Comparison of ENCODE assay signal across 1 cellular context in the genomic region with DNA sequence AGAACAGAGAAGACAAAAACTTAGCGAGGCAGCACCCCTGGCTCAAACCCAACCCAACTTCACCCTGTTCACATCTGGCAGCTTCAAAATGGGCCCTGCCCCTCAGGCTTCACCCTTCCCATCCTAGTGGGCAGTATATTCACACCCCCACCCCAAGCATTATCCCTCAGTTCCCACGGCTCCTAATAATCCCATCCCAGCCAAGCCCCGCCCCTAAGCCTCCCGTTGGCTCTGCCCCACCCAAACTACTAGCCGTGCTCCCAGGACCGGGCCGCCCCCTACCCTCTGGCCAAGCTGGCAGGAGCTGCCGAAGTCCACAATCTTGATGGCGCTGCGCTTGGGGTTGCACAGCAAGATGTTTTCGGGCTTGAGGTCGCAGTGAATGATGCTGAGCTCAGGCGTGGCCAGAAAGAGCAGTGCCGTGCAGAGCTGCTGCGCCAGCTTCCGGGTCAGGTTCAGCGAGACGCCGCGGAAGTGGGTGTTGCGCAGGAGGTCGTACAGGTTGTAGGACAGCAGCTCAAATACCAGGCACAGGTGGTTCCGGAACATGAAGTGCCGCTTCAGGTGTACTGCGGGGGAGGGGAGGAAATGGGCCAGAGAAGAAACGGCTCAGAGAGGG.
TF ChIP-seq lines count a peak whose summit lies in the region.

No MANE protein-coding gene starts in this region.

TF ChIP-seq in HEK293, 187 proteins besides CTCF, POLR2A, EP300 and RAD21 (continued from another document):
- TF ChIP-seq, protein P1, sequence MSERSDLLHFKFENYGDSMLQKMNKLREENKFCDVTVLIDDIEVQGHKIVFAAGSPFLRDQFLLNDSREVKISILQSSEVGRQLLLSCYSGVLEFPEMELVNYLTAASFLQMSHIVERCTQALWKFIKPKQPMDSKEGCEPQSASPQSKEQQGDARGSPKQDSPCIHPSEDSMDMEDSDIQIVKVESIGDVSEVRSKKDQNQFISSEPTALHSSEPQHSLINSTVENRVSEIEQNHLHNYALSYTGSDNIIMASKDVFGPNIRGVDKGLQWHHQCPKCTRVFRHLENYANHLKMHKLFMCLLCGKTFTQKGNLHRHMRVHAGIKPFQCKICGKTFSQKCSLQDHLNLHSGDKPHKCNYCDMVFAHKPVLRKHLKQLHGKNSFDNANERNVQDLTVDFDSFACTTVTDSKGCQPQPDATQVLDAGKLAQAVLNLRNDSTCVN (tag by site-specific recombination; optimal IDR thresholded peaks at IDR 0.05), result no peak
- TF ChIP-seq IKZF3 (tag by site-specific recombination; IDR thresholded peaks at IDR 0.05), result no peak
- TF ChIP-seq, protein P2, sequence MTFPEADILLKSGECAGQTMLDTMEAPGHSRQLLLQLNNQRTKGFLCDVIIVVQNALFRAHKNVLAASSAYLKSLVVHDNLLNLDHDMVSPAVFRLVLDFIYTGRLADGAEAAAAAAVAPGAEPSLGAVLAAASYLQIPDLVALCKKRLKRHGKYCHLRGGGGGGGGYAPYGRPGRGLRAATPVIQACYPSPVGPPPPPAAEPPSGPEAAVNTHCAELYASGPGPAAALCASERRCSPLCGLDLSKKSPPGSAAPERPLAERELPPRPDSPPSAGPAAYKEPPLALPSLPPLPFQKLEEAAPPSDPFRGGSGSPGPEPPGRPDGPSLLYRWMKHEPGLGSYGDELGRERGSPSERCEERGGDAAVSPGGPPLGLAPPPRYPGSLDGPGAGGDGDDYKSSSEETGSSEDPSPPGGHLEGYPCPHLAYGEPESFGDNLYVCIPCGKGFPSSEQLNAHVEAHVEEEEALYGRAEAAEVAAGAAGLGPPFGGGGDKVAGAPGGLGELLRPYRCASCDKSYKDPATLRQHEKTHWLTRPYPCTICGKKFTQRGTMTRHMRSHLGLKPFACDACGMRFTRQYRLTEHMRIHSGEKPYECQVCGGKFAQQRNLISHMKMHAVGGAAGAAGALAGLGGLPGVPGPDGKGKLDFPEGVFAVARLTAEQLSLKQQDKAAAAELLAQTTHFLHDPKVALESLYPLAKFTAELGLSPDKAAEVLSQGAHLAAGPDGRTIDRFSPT (tag by site-specific recombination; IDR thresholded peaks at IDR 0.05), result 0 out of 2 replicates have a peak, but pooled peaks have one; percentile 11
- TF ChIP-seq, protein P3, sequence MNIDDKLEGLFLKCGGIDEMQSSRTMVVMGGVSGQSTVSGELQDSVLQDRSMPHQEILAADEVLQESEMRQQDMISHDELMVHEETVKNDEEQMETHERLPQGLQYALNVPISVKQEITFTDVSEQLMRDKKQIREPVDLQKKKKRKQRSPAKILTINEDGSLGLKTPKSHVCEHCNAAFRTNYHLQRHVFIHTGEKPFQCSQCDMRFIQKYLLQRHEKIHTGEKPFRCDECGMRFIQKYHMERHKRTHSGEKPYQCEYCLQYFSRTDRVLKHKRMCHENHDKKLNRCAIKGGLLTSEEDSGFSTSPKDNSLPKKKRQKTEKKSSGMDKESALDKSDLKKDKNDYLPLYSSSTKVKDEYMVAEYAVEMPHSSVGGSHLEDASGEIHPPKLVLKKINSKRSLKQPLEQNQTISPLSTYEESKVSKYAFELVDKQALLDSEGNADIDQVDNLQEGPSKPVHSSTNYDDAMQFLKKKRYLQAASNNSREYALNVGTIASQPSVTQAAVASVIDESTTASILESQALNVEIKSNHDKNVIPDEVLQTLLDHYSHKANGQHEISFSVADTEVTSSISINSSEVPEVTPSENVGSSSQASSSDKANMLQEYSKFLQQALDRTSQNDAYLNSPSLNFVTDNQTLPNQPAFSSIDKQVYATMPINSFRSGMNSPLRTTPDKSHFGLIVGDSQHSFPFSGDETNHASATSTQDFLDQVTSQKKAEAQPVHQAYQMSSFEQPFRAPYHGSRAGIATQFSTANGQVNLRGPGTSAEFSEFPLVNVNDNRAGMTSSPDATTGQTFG (tag by site-specific recombination; IDR thresholded peaks at IDR 0.05; ENCODE audit: borderline replicate concordance), result no peak
- no peak for TF ChIP-seq ZNF561 (tag by site-specific recombination; IDR thresholded peaks at IDR 0.05; ENCODE audit: borderline replicate concordance)
- no peak for TF ChIP-seq ZNF311 (tag by site-specific recombination; IDR thresholded peaks at IDR 0.05; ENCODE audit: borderline replicate concordance)
- TF ChIP-seq ZNF600 (tag by site-specific recombination; IDR thresholded peaks at IDR 0.05), result peak; percentile 77
- no peak for TF ChIP-seq ZNF24 (tag by site-specific recombination; IDR thresholded peaks at IDR 0.05)
